ENCODE assay signal across 9 cellular contexts in genomic region chr13:71240906-71241305, GRCh38.
DNase-seq lines count a peak whose midpoint lies in the region; TF ChIP-seq lines count a peak whose summit lies in the region.
"Had no signal": no experiment of that assay in that cellular context is flagged by ENCODE, and none has a peak within 500 bp of the region (broad histone marks: within the 10 kb centered on the region; RNA-seq: fewer than 3 reads in every experiment).

No MANE protein-coding gene starts in this region.

- H3K36me3 Mint-ChIP-seq in nephron progenitor cell (ENCODE audit: low read depth): no peaks in the 10 kb centered on the region
- H3K36me3 Mint-ChIP-seq in activated CD4-positive, alpha-beta T cell treated with anti-CD3 and anti-CD28 coated beads, Interleukin-2, amount 10 ng/mL, durations not matched to agents 7 days and 5 days (ENCODE audit: low read depth): no peaks in the 10 kb centered on the region
- H3K36me3 Mint-ChIP-seq in immature natural killer cell: no peaks in the 10 kb centered on the region

- in situ Hi-C loops in GM13976 (cut with MboI; ENCODE audit: low sequenced_read_pairs, unreplicated experiment): no loop called here
- in situ Hi-C loops in brain microvascular endothelial cell (cut with HindIII; ENCODE audit: low pct_ligation_motif_present, low sequenced_read_pairs): no loop called here
- in situ Hi-C loops in G401 (cut with HindIII; ENCODE audit: low sequenced_read_pairs): no loop called here

- H3K27me3 Mint-ChIP-seq in nephron progenitor cell (ENCODE audit: low read depth, poor library complexity): no peaks in the 10 kb centered on the region
- no peaks in the 10 kb centered on the region for H3K27me3 Mint-ChIP-seq in activated CD4-positive, alpha-beta T cell treated with anti-CD3 and anti-CD28 coated beads, Interleukin-2, amount 10 ng/mL, durations not matched to agents 7 days and 5 days
- no peaks in the 10 kb centered on the region for H3K27me3 Mint-ChIP-seq in immature natural killer cell (ENCODE audit: low read depth in 3 of 3)

- H3K27ac ChIP-seq in brain microvascular endothelial cell: no peak overlapping the region

- TF ChIP-seq CTCF in GM13976 (IDR thresholded peaks at IDR 0.05; ENCODE audit: borderline replicate concordance, control extremely low read depth, extremely low read depth, insufficient read depth, missing control alignments) (no peak), brain microvascular endothelial cell (IDR thresholded peaks at IDR 0.05; ENCODE audit: low read depth, low read length, missing control alignments) (peak; percentile 70), nephron progenitor cell (IDR thresholded peaks at IDR 0.05) (peak; percentile 42)

- H3K9me3 Mint-ChIP-seq in nephron progenitor cell (no peaks in the 10 kb centered on the region), immature natural killer cell (peaks cover 0 to 11% (median 3%) of the 10 kb centered on the region in 6 donors)
- no peaks in the 10 kb centered on the region for H3K9me3 Mint-ChIP-seq in activated CD4-positive, alpha-beta T cell treated with anti-CD3 and anti-CD28 coated beads, Interleukin-2, amount 10 ng/mL, durations not matched to agents 7 days and 5 days
- H3K9me3 Mint-ChIP-seq: activated T-helper 1 cell treated with anti-CD3 and anti-CD28 coated beads, Interleukin-12 subunit alpha, Interleukin-12 subunit beta, Interleukin-2, Interleukin-4 antibody, amounts not matched to agents 30 ng/mL and 10 ng/mL and 1 ng/mL, durations not matched to agents 14 hours and 24 hours and 36 hours had no signal

- H3K36me3 ChIP-seq in brain microvascular endothelial cell (replicated peaks): no peaks in the 10 kb centered on the region

- POLR2A ChIA-PET in activated CD4-positive, alpha-beta T cell treated with anti-CD3 and anti-CD28 coated beads, Interleukin-2, amount 10 ng/mL, durations not matched to agents 7 days and 5 days (lab: Charles Lee): no interaction called here

- CTCF ChIA-PET in activated CD4-positive, alpha-beta T cell treated with anti-CD3 and anti-CD28 coated beads, Interleukin-2, amount 10 ng/mL, durations not matched to agents 7 days and 5 days (lab: Charles Lee): no interaction called here

- no peak overlapping the region for H3K27ac Mint-ChIP-seq in nephron progenitor cell
- no peak overlapping the region for H3K27ac Mint-ChIP-seq in activated CD4-positive, alpha-beta T cell treated with anti-CD3 and anti-CD28 coated beads, Interleukin-2, amount 10 ng/mL, durations not matched to agents 7 days and 5 days
- no peak overlapping the region for H3K27ac Mint-ChIP-seq in immature natural killer cell
- H3K27ac Mint-ChIP-seq: activated T-helper 1 cell treated with anti-CD3 and anti-CD28 coated beads, Interleukin-12 subunit alpha, Interleukin-12 subunit beta, Interleukin-2, Interleukin-4 antibody, amounts not matched to agents 30 ng/mL and 10 ng/mL and 1 ng/mL, durations not matched to agents 14 hours and 24 hours and 36 hours had no signal

- DNase-seq in GM13976 (ENCODE audit: low spot score) (peak; percentile 6), HuH-7 (ENCODE audit: low spot score) (peak; percentile 22), brain microvascular endothelial cell (peak; percentile 29), nephron progenitor cell (no peak), immature natural killer cell (no peak), foreskin melanocyte (no peak), G401 (ENCODE audit: low spot score) (no peak)
- DNase-seq in activated CD4-positive, alpha-beta T cell treated with anti-CD3 and anti-CD28 coated beads, Interleukin-2, amount 10 ng/mL, durations not matched to agents 7 days and 5 days: no peak

- no peak overlapping the region for H3K4me3 ChIP-seq in brain microvascular endothelial cell (ENCODE audit: low read depth, low read length)

- H3K4me3 Mint-ChIP-seq in nephron progenitor cell (no peak overlapping the region), immature natural killer cell (no peak overlapping the region)
- no peak overlapping the region for H3K4me3 Mint-ChIP-seq in activated CD4-positive, alpha-beta T cell treated with anti-CD3 and anti-CD28 coated beads, Interleukin-2, amount 10 ng/mL, durations not matched to agents 7 days and 5 days
- H3K4me3 Mint-ChIP-seq: activated T-helper 1 cell treated with anti-CD3 and anti-CD28 coated beads, Interleukin-12 subunit alpha, Interleukin-12 subunit beta, Interleukin-2, Interleukin-4 antibody, amounts not matched to agents 30 ng/mL and 10 ng/mL and 1 ng/mL, durations not matched to agents 14 hours and 24 hours and 36 hours had no signal

- H3K4me1 Mint-ChIP-seq in nephron progenitor cell (peaks cover 9% of the 10 kb centered on the region), immature natural killer cell (no peaks in the 10 kb centered on the region)
- H3K4me1 Mint-ChIP-seq in activated CD4-positive, alpha-beta T cell treated with anti-CD3 and anti-CD28 coated beads, Interleukin-2, amount 10 ng/mL, durations not matched to agents 7 days and 5 days: no peaks in the 10 kb centered on the region

- H3K27me3 ChIP-seq in brain microvascular endothelial cell (replicated peaks): no peaks in the 10 kb centered on the region

Comparison
In these comparisons a context has a peak if more than half of its experiments do, and no peak if none do; other contexts are left out.
1. DNase-seq: peak in GM13976 (single experiment), HuH-7 (single experiment) and brain microvascular endothelial cell (single experiment); none in nephron progenitor cell (single experiment), activated CD4-positive, alpha-beta T cell treated with anti-CD3 and anti-CD28 coated beads, Interleukin-2, amount 10 ng/mL, durations not matched to agents 7 days and 5 days (single experiment), immature natural killer cell (0 of 3), foreskin melanocyte (single experiment) and G401 (single experiment).